Comparison of ENCODE assay signal across 1 cellular context in genomic region chr2:231612199-231613053, GRCh38.
A peak's percentile ranks its signal among the peaks of the same experiment; 100 is the strongest.
TF ChIP-seq lines count a peak whose summit lies in the region.

No MANE protein-coding gene starts in this region.

TF ChIP-seq in HepG2, 621 proteins besides CTCF, POLR2A, EP300 and RAD21 (continued from another document and continues in another):
- peak; percentile 1 for TF ChIP-seq TEAD3 (CRISPR knock-in tag; optimal IDR thresholded peaks at IDR 0.05; ENCODE audit: borderline replicate concordance)
- TF ChIP-seq SP5 (CRISPR knock-in tag; IDR thresholded peaks at IDR 0.05; ENCODE audit: borderline replicate concordance, low read depth): 0 out of 2 replicates have a peak, but pooled peaks have one; percentile 4
- 0 out of 2 replicates have a peak, but pooled peaks have one; percentile 55 for TF ChIP-seq ZNF274 (CRISPR knock-in tag; IDR thresholded peaks at IDR 0.05)
- TF ChIP-seq ZEB1 (IDR thresholded peaks at IDR 0.05; ENCODE audit: insufficient replicate concordance, low read depth): peak; percentile 77
- no peak for TF ChIP-seq PTBP1 (IDR thresholded peaks at IDR 0.05; ENCODE audit: low read depth, low read length, poor library complexity, severe bottlenecking)
- peak; percentile 79; the same call in 1 of the 2 replicates for TF ChIP-seq ZNF788 (CRISPR knock-in tag; IDR thresholded peaks at IDR 0.05; ENCODE audit: borderline replicate concordance)
- TF ChIP-seq KAT7 (CRISPR knock-in tag; IDR thresholded peaks at IDR 0.05; ENCODE audit: borderline replicate concordance): 0 out of 2 replicates have a peak, but pooled peaks have one; percentile 41
- peak; percentile 50; the same call in 1 of the 2 replicates for TF ChIP-seq ZSCAN25 (CRISPR knock-in tag; IDR thresholded peaks at IDR 0.05)
- TF ChIP-seq IRF9 (CRISPR knock-in tag; IDR thresholded peaks at IDR 0.05; ENCODE audit: borderline replicate concordance): peak; percentile 13; the same call in 1 of the 2 replicates
- no peak for TF ChIP-seq EHMT2 (IDR thresholded peaks at IDR 0.05; ENCODE audit: borderline replicate concordance, low read depth, low read length)
- no peak for TF ChIP-seq PHF8 (CRISPR knock-in tag; IDR thresholded peaks at IDR 0.05)
- no peak for TF ChIP-seq JUN (CRISPR knock-in tag; IDR thresholded peaks at IDR 0.05)
- TF ChIP-seq RFX1 (IDR thresholded peaks at IDR 0.05): peak; percentile 59
- peak; percentile 50; the same call in 1 of the 2 replicates for TF ChIP-seq TFDP2 (CRISPR knock-in tag; IDR thresholded peaks at IDR 0.05)
- TF ChIP-seq ZBTB7A (CRISPR knock-in tag; IDR thresholded peaks at IDR 0.05): 0 out of 2 replicates have a peak, but pooled peaks have one; percentile 10
- TF ChIP-seq ZNF749 (CRISPR knock-in tag; IDR thresholded peaks at IDR 0.05; ENCODE audit: borderline replicate concordance): no peak
- TF ChIP-seq STAG1 (CRISPR knock-in tag; IDR thresholded peaks at IDR 0.05): peak; percentile 76
- peak; percentile 72 for TF ChIP-seq TFE3 (CRISPR knock-in tag; IDR thresholded peaks at IDR 0.05)
- no peak for TF ChIP-seq POLR2AphosphoS2 (IDR thresholded peaks at IDR 0.05; ENCODE audit: low read depth, low read length)
- TF ChIP-seq RBM22 (optimal IDR thresholded peaks at IDR 0.05; ENCODE audit: low read length): peak; percentile 17
- peak; percentile 75; the same call in 1 of the 2 replicates for TF ChIP-seq ZSCAN5A (CRISPR knock-in tag; IDR thresholded peaks at IDR 0.05; ENCODE audit: borderline replicate concordance)
- peak; percentile 48; the same call in 1 of the 2 replicates for TF ChIP-seq NFATC3 (CRISPR knock-in tag; IDR thresholded peaks at IDR 0.05)
- peak; percentile 61; the same call in 1 of the 2 replicates for TF ChIP-seq ZNF782 (CRISPR knock-in tag; IDR thresholded peaks at IDR 0.05; ENCODE audit: borderline replicate concordance)
- TF ChIP-seq ZNF430 (CRISPR knock-in tag; IDR thresholded peaks at IDR 0.05): 0 out of 2 replicates have a peak, but pooled peaks have one; percentile 41
- peak; percentile 46; the same call in 1 of the 2 replicates for TF ChIP-seq GATAD2A (CRISPR knock-in tag; IDR thresholded peaks at IDR 0.05)
- peak; percentile 54; the same call in 1 of the 2 replicates for TF ChIP-seq THAP9 (CRISPR knock-in tag; IDR thresholded peaks at IDR 0.05; ENCODE audit: borderline replicate concordance)
- TF ChIP-seq DBP (CRISPR knock-in tag; IDR thresholded peaks at IDR 0.05; ENCODE audit: not compliant biosample characterization): no peak
- TF ChIP-seq SMC3 (IDR thresholded peaks at IDR 0.05; ENCODE audit: low read length): peak; percentile 46; the same call in 1 of the 2 replicates
- no peak; the same call in 1 of the 2 replicates for TF ChIP-seq LBX2 (CRISPR knock-in tag; IDR thresholded peaks at IDR 0.05; ENCODE audit: borderline replicate concordance)
- TF ChIP-seq ZNF770 (CRISPR knock-in tag; IDR thresholded peaks at IDR 0.05): peak; percentile 68
- peak; percentile 76; the same call in 1 of the 2 replicates for TF ChIP-seq ZNF737 (CRISPR knock-in tag; IDR thresholded peaks at IDR 0.05; ENCODE audit: borderline replicate concordance)
- TF ChIP-seq ZNF605 (CRISPR knock-in tag; IDR thresholded peaks at IDR 0.05): peak; percentile 37; the same call in 1 of the 2 replicates
- TF ChIP-seq ZNF232 (CRISPR knock-in tag; IDR thresholded peaks at IDR 0.05; ENCODE audit: borderline replicate concordance): no peak; the same call in 1 of the 2 replicates
- peak; percentile 83 for TF ChIP-seq ZNF687 (CRISPR knock-in tag; IDR thresholded peaks at IDR 0.05)
- no peak for TF ChIP-seq ZNF616 (CRISPR knock-in tag; IDR thresholded peaks at IDR 0.05; ENCODE audit: low read depth)
- 0 out of 2 replicates have a peak, but pooled peaks have one; percentile 14 for TF ChIP-seq FUBP1 (CRISPR knock-in tag; IDR thresholded peaks at IDR 0.05; ENCODE audit: borderline replicate concordance)
- TF ChIP-seq SP2 (CRISPR knock-in tag; IDR thresholded peaks at IDR 0.05): no peak
- peak; percentile 60 for TF ChIP-seq ELF3 (CRISPR knock-in tag; IDR thresholded peaks at IDR 0.05)
- TF ChIP-seq ZNF567 (CRISPR knock-in tag; IDR thresholded peaks at IDR 0.05; ENCODE audit: borderline replicate concordance): 0 out of 2 replicates have a peak, but pooled peaks have one; percentile 35
